ENCODE assay signal across 18 cellular contexts in genomic region chr5:51558682-51559081, GRCh38.
"Had no signal": no experiment of that assay in that cellular context is flagged by ENCODE, and none has a peak within 500 bp of the region (broad histone marks: within the 10 kb centered on the region; RNA-seq: fewer than 3 reads in every experiment).

No MANE protein-coding gene starts in this region.

- DNase-seq: colonic mucosa; cortex of kidney; dermis blood vessel endothelial cell; dorsolateral prefrontal cortex; effector CD4-positive, alpha-beta T cell; effector CD8-positive, alpha-beta T cell; effector memory CD4-positive, alpha-beta T cell; effector memory CD8-positive, alpha-beta T cell; endodermal cell; erythroblast; esophagus squamous epithelium; foreskin keratinocyte; foreskin melanocyte; gastrocnemius medialis; glutamatergic neuron; head of caudate nucleus; heart left ventricle; heart right ventricle had no signal
